Comparison of ENCODE assay signal across 10 cellular contexts in genomic region chr3:46449755-46450552, GRCh38. TPM values are rescaled to one million over a fixed set of nuclear protein-coding genes. Genes with fewer than 3 reads are reported as not detected.
DNase-seq lines count a peak whose midpoint lies in the region; ATAC-seq and TF ChIP-seq lines count a peak whose summit lies in the region.
"Had no signal": no experiment of that assay in that cellular context is flagged by ENCODE, and none has a peak within 500 bp of the region (broad histone marks: within the 10 kb centered on the region; RNA-seq: fewer than 3 reads in every experiment).

No MANE protein-coding gene starts in this region.

- H3K79me2 ChIP-seq in GM23248 (ENCODE audit: insufficient read depth): no peaks in the 10 kb centered on the region

- H3K4me2 ChIP-seq in GM23248 (ENCODE audit: unreplicated experiment): no peak overlapping the region

- no peaks in the 10 kb centered on the region for H3K9me3 ChIP-seq in GM23248 (ENCODE audit: low read depth)

- peak; percentile 63 for DNase-seq in AG20443 (ENCODE audit: low spot score)
- peak; percentile 45 for DNase-seq in GM23248
- peak; percentile 50 for DNase-seq in WTC11 (ENCODE audit: low spot score)
- DNase-seq in left kidney (ENCODE audit: low read depth, low spot score): peak; percentile 20
- DNase-seq in DMS53 (lab: John Stamatoyannopoulos, UW): no peak
- DNase-seq in kidney tubule cell (ENCODE audit: low spot score): no peak
- DNase-seq: naive B cell had no signal

- CTCF ChIA-PET in WTC11 (lab: Charles Lee): interaction anchor here (0.5 to 3.5 kb wide), 58 partner anchors 10 to 942 kb away, joined by 3 to 65 read pairs (median 4); partner anchors contain the start of genes ALS2CL, CCR1, CCR5 and LTF

- 45 to 48% methylated on average over 14 of the region's 14 CpGs for WGBS in GM23248 (ENCODE audit: low coverage in 1 of 2, low lambda C conversion rate in 2 of 2, missing lambda C conversion rate in 2 of 2), 2 experiments

- no peaks in the 10 kb centered on the region for H3K4me1 Mint-ChIP-seq in WTC11
- H3K4me1 Mint-ChIP-seq: central memory CD8-positive, alpha-beta T cell had no signal

- no peaks in the 10 kb centered on the region for H3K9me2 ChIP-seq in GM23248 (ENCODE audit: insufficient read depth)

- H3K27me3 Mint-ChIP-seq in WTC11 (ENCODE audit: low read depth): no peaks in the 10 kb centered on the region; the same call in 1 of the 2 replicates

- POLR2A ChIA-PET in WTC11 (lab: Charles Lee): no interaction called here

- no peak overlapping the region for H3K27ac ChIP-seq in GM23248

- no peak overlapping the region for H3K27ac Mint-ChIP-seq in WTC11

- no peak overlapping the region for H3K4me3 ChIP-seq in GM23248

- H2AFZ ChIP-seq in GM23248: no peak overlapping the region

- no peaks in the 10 kb centered on the region for H3K36me3 ChIP-seq in GM23248 (ENCODE audit: low read depth)

- H3F3A ChIP-seq in GM23248 (ENCODE audit: insufficient read depth): no peaks in the 10 kb centered on the region

- no peak overlapping the region for H3K4me3 Mint-ChIP-seq in WTC11
- H3K4me3 Mint-ChIP-seq: central memory CD8-positive, alpha-beta T cell; naive B cell had no signal

- H3K4me1 ChIP-seq in GM23248 (ENCODE audit: insufficient read depth): no peaks in the 10 kb centered on the region

- ATAC-seq in WTC11 (peak; percentile 64), HG03354 (IDR thresholded peaks at IDR 0.05; ENCODE audit: poor library complexity, severe bottlenecking, unreplicated experiment) (no peak), HG03378 (IDR thresholded peaks at IDR 0.05; ENCODE audit: unreplicated experiment) (no peak)

- no peaks in the 10 kb centered on the region; the same call in 1 of the 2 replicates for H4K20me1 ChIP-seq in GM23248 (ENCODE audit: insufficient read depth)

- H3K9ac ChIP-seq in GM23248: no peak overlapping the region

- in situ Hi-C loops in GM23248 (cut with MboI): no loop called here

- peak; percentile 73 for TF ChIP-seq CTCF in WTC11 (IDR thresholded peaks at IDR 0.05)

- no peaks in the 10 kb centered on the region for H3K36me3 Mint-ChIP-seq in WTC11
- H3K36me3 Mint-ChIP-seq: naive B cell had no signal

- no peaks in the 10 kb centered on the region for H3K9me3 Mint-ChIP-seq in WTC11
- H3K9me3 Mint-ChIP-seq: central memory CD8-positive, alpha-beta T cell; naive B cell had no signal

- peaks cover 46% of the 10 kb centered on the region for H3K27me3 ChIP-seq in GM23248 (replicated peaks; ENCODE audit: insufficient read depth)

TF ChIP-seq in WTC11, 78 proteins besides CTCF, POLR2A, EP300 and RAD21:
- TF ChIP-seq ZNF121 (CRISPR knock-in tag; IDR thresholded peaks at IDR 0.05) (no peak), IRF2 (CRISPR knock-in tag; IDR thresholded peaks at IDR 0.05; ENCODE audit: borderline replicate concordance, low read depth) (no peak), ZNF138 (CRISPR knock-in tag; conservative IDR thresholded peaks at IDR 0.05) (no peak), ATF6 (CRISPR knock-in tag; IDR thresholded peaks at IDR 0.05) (no peak), NFATC4 (CRISPR knock-in tag; IDR thresholded peaks at IDR 0.05) (no peak)

RNA-seq across cellular contexts. Expression of gene LTF, which starts 14.8 kb away (rescaled TPM):
- not detected in 2 replicates for total RNA-seq in GM23248 (2014; rRNA removed; shearing (Covaris generic))
- polyA plus RNA-seq in GM23248 (2016; fragmentation: Nextera tagmentation; extraction: Ambion mirVana): not detected in 2 replicates
- 0.14 to 0.30 TPM (median 0.22 TPM) in 3 replicates for total RNA-seq in WTC11 (2021)

RNA-seq across cellular contexts. Expression of gene CCRL2, which starts 42.9 kb away (rescaled TPM):
- not detected in 2 replicates for total RNA-seq in GM23248 (2014; rRNA removed; shearing (Covaris generic))
- not detected in 2 replicates for polyA plus RNA-seq in GM23248 (2016; fragmentation: Nextera tagmentation; extraction: Ambion mirVana)
- total RNA-seq in WTC11 (2021): not detected in 3 replicates

RNA-seq across cellular contexts. Expression of gene RTP3, which starts 47.8 kb away (rescaled TPM):
- not detected in 2 replicates for total RNA-seq in GM23248 (2014; rRNA removed; shearing (Covaris generic))
- not detected in 2 replicates for polyA plus RNA-seq in GM23248 (2016; fragmentation: Nextera tagmentation; extraction: Ambion mirVana)
- total RNA-seq in WTC11 (2021): not detected in 3 replicates

Comparison
In these comparisons a context has a peak if more than half of its experiments do, and no peak if none do; other contexts are left out.
1. DNase-seq: peak in AG20443 (single experiment), GM23248 (single experiment), WTC11 (single experiment) and left kidney (single experiment); none in DMS53 (single experiment) and kidney tubule cell (single experiment).